ENCODE assay signal across 34 cellular contexts in genomic region chr7:156176039-156176438, GRCh38.
"Had no signal": no experiment of that assay in that cellular context is flagged by ENCODE, and none has a peak within 500 bp of the region (broad histone marks: within the 10 kb centered on the region; RNA-seq: fewer than 3 reads in every experiment).

No MANE protein-coding gene starts in this region.

- H3K9me3 ChIP-seq: adrenal gland, breast epithelium, colonic mucosa, gastrocnemius medialis had no signal

- H3K27ac Mint-ChIP-seq: activated CD4-positive, alpha-beta memory T cell treated with anti-CD3 and anti-CD28 coated beads for 36 hours; activated CD4-positive, alpha-beta T cell treated with anti-CD3 and anti-CD28 coated beads for 36 hours; activated CD4-positive, alpha-beta T cell treated with anti-CD3 and anti-CD28 coated beads, Interleukin-2, amount 10 ng/mL, durations not matched to agents 24 days and 14 days; activated CD8-positive, alpha-beta memory T cell treated with anti-CD3 and anti-CD28 coated beads, Interleukin-2, amount 10 ng/mL, durations not matched to agents 7 days and 5 days; activated CD8-positive, alpha-beta T cell treated with anti-CD3 and anti-CD28 coated beads, Interleukin-2, amount 10 ng/mL, durations not matched to agents 7 days and 5 days; activated naive CD8-positive, alpha-beta T cell treated with anti-CD3 and anti-CD28 coated beads for 36 hours; activated naive CD8-positive, alpha-beta T cell treated with anti-CD3 and anti-CD28 coated beads, Interleukin-2, amount 50 U/mL, for 24 hours; activated T-helper 1 cell treated with anti-CD3 and anti-CD28 coated beads, Interleukin-12 subunit alpha, Interleukin-12 subunit beta, Interleukin-2, Interleukin-4 antibody, amounts not matched to agents 30 ng/mL and 10 ng/mL and 1 ng/mL, durations not matched to agents 14 hours and 24 hours and 36 hours; activated T-helper 2 cell treated with anti-CD3 and anti-CD28 coated beads, Interferon-gamma antibody, Interleukin-2, Interleukin-4, amounts not matched to agents 10 μg/mL and 5 μg/mL and 100 μg/mL, durations not matched to agents 14 hours and 24 hours and 36 hours; T-helper 17 cell; T-helper 2 cell treated with Interferon-gamma antibody and Interleukin-4, amounts not matched to agents 5 μg/mL and 100 μg/mL, for 36 hours had no signal

- H3K27me3 Mint-ChIP-seq: activated CD8-positive, alpha-beta memory T cell treated with anti-CD3 and anti-CD28 coated beads, Interleukin-2, amount 10 ng/mL, durations not matched to agents 7 days and 5 days; activated naive CD8-positive, alpha-beta T cell treated with anti-CD3 and anti-CD28 coated beads for 36 hours; brain had no signal

- H3K4me1 ChIP-seq: adrenal gland, breast epithelium, colonic mucosa, foreskin keratinocyte, gastrocnemius medialis had no signal

- H3K4me3 ChIP-seq: adrenal gland, breast epithelium, cardiac muscle cell, colonic mucosa, gastrocnemius medialis had no signal

- H3K27me3 ChIP-seq: adrenal gland, cardiac muscle cell, colonic mucosa, foreskin keratinocyte, gastrocnemius medialis had no signal

- H3K36me3 Mint-ChIP-seq: activated CD4-positive, alpha-beta memory T cell treated with anti-CD3 and anti-CD28 coated beads for 36 hours; activated CD8-positive, alpha-beta memory T cell treated with anti-CD3 and anti-CD28 coated beads, Interleukin-2, amount 10 ng/mL, durations not matched to agents 7 days and 5 days; activated naive CD8-positive, alpha-beta T cell treated with anti-CD3 and anti-CD28 coated beads for 36 hours; brain had no signal

- DNase-seq: activated CD4-positive, alpha-beta memory T cell treated with anti-CD3 and anti-CD28 coated beads for 36 hours; activated CD4-positive, alpha-beta T cell treated with anti-CD3 and anti-CD28 coated beads for 36 hours; activated CD4-positive, alpha-beta T cell treated with anti-CD3 and anti-CD28 coated beads, Interleukin-2, amount 10 ng/mL, durations not matched to agents 24 days and 14 days; activated CD4-positive, CD25-positive, alpha-beta regulatory T cell; activated CD4-positive, CD25-positive, alpha-beta regulatory T cell treated with anti-CD3 and anti-CD28 coated beads, Interleukin-2, amount 50 U/mL, for 72 hours; activated CD8-positive, alpha-beta memory T cell treated with anti-CD3 and anti-CD28 coated beads, Interleukin-2, amount 10 ng/mL, durations not matched to agents 7 days and 5 days; activated CD8-positive, alpha-beta memory T cell treated with anti-CD3 and anti-CD28 coated beads, Interleukin-2, amount 50 U/mL, for 4 hours; activated CD8-positive, alpha-beta T cell treated with anti-CD3 and anti-CD28 coated beads, Interleukin-2, amount 10 ng/mL, durations not matched to agents 7 days and 5 days; activated gamma-delta T cell treated with Interleukin-2 at 50 U/mL for 16 hours; activated naive CD4-positive, alpha-beta T cell treated with anti-CD3 and anti-CD28 coated beads, Interleukin-2, amount 50 U/mL, for 16 hours; activated naive CD4-positive, alpha-beta T cell treated with Interleukin-2 at 50 U/mL for 16 hours; activated naive CD8-positive, alpha-beta T cell treated with anti-CD3 and anti-CD28 coated beads for 36 hours; activated naive CD8-positive, alpha-beta T cell treated with anti-CD3 and anti-CD28 coated beads, Interleukin-2, amount 50 U/mL, for 24 hours; activated T-cell treated with anti-CD3 and anti-CD28 coated beads, Interleukin-2, amount 50 U/mL, for 1 hour; activated T-cell treated with anti-CD3 and anti-CD28 coated beads, Interleukin-2, amount 50 U/mL, for 48 hours; amygdala; aorta; central memory CD4-positive, alpha-beta T cell; cerebellar nuclear complex; colonic mucosa; effector CD8-positive, alpha-beta T cell; foreskin keratinocyte; gastrocnemius medialis; glutamatergic neuron; T-helper 1 cell; T-helper 17 cell; T1000 had no signal

- H3K4me3 Mint-ChIP-seq: activated CD4-positive, alpha-beta memory T cell treated with anti-CD3 and anti-CD28 coated beads for 36 hours; activated CD4-positive, alpha-beta T cell treated with anti-CD3 and anti-CD28 coated beads for 36 hours; activated CD4-positive, alpha-beta T cell treated with anti-CD3 and anti-CD28 coated beads, Interleukin-2, amount 10 ng/mL, durations not matched to agents 24 days and 14 days; activated CD8-positive, alpha-beta memory T cell treated with anti-CD3 and anti-CD28 coated beads, Interleukin-2, amount 10 ng/mL, durations not matched to agents 7 days and 5 days; activated CD8-positive, alpha-beta T cell treated with anti-CD3 and anti-CD28 coated beads, Interleukin-2, amount 10 ng/mL, durations not matched to agents 7 days and 5 days; activated naive CD8-positive, alpha-beta T cell treated with anti-CD3 and anti-CD28 coated beads for 36 hours; activated naive CD8-positive, alpha-beta T cell treated with anti-CD3 and anti-CD28 coated beads, Interleukin-2, amount 50 U/mL, for 24 hours; activated T-helper 1 cell treated with anti-CD3 and anti-CD28 coated beads, Interleukin-12 subunit alpha, Interleukin-12 subunit beta, Interleukin-2, Interleukin-4 antibody, amounts not matched to agents 30 ng/mL and 10 ng/mL and 1 ng/mL, durations not matched to agents 14 hours and 24 hours and 36 hours; brain; T-helper 17 cell; T-helper 2 cell treated with Interferon-gamma antibody and Interleukin-4, amounts not matched to agents 5 μg/mL and 100 μg/mL, for 36 hours had no signal

- H3K36me3 ChIP-seq: adrenal gland, breast epithelium, cardiac muscle cell, colonic mucosa, gastrocnemius medialis had no signal

- H3K9me3 Mint-ChIP-seq: activated CD4-positive, alpha-beta memory T cell treated with anti-CD3 and anti-CD28 coated beads for 36 hours; activated CD4-positive, alpha-beta T cell treated with anti-CD3 and anti-CD28 coated beads, Interleukin-2, amount 10 ng/mL, durations not matched to agents 24 days and 14 days; activated naive CD8-positive, alpha-beta T cell treated with anti-CD3 and anti-CD28 coated beads for 36 hours; activated naive CD8-positive, alpha-beta T cell treated with anti-CD3 and anti-CD28 coated beads, Interleukin-2, amount 50 U/mL, for 24 hours; activated T-helper 1 cell treated with anti-CD3 and anti-CD28 coated beads, Interleukin-12 subunit alpha, Interleukin-12 subunit beta, Interleukin-2, Interleukin-4 antibody, amounts not matched to agents 30 ng/mL and 10 ng/mL and 1 ng/mL, durations not matched to agents 14 hours and 24 hours and 36 hours; activated T-helper 2 cell treated with anti-CD3 and anti-CD28 coated beads, Interferon-gamma antibody, Interleukin-2, Interleukin-4, amounts not matched to agents 10 μg/mL and 5 μg/mL and 100 μg/mL, durations not matched to agents 14 hours and 24 hours and 36 hours; T-helper 2 cell treated with Interferon-gamma antibody and Interleukin-4, amounts not matched to agents 5 μg/mL and 100 μg/mL, for 36 hours had no signal

- H3K4me1 Mint-ChIP-seq: activated CD4-positive, alpha-beta T cell treated with anti-CD3 and anti-CD28 coated beads for 36 hours; activated CD4-positive, alpha-beta T cell treated with anti-CD3 and anti-CD28 coated beads, Interleukin-2, amount 10 ng/mL, durations not matched to agents 24 days and 14 days; activated CD8-positive, alpha-beta memory T cell treated with anti-CD3 and anti-CD28 coated beads, Interleukin-2, amount 10 ng/mL, durations not matched to agents 7 days and 5 days; activated naive CD8-positive, alpha-beta T cell treated with anti-CD3 and anti-CD28 coated beads for 36 hours; activated naive CD8-positive, alpha-beta T cell treated with anti-CD3 and anti-CD28 coated beads, Interleukin-2, amount 50 U/mL, for 24 hours had no signal

- H3K27ac ChIP-seq: adrenal gland, breast epithelium, cardiac muscle cell, colonic mucosa, foreskin keratinocyte, gastrocnemius medialis had no signal
